13 cellular contexts compared by ENCODE assay signal in genomic region chr2:208134928-208135586, GRCh38. TPM values are rescaled to one million over a fixed set of nuclear protein-coding genes. Genes with fewer than 3 reads are reported as not detected.
A peak's percentile ranks its signal among the peaks of the same experiment; 100 is the strongest.
DNase-seq lines count a peak whose midpoint lies in the region; ATAC-seq and TF ChIP-seq lines count a peak whose summit lies in the region.
"Had no signal": no experiment of that assay in that cellular context is flagged by ENCODE, and none has a peak within 500 bp of the region (broad histone marks: within the 10 kb centered on the region; RNA-seq: fewer than 3 reads in every experiment).

No MANE protein-coding gene starts in this region.

- no peak for TF ChIP-seq CTCF in natural killer cell (IDR thresholded peaks at IDR 0.05)

- H3K4me3 Mint-ChIP-seq in natural killer cell, result peak overlapping the region; percentile 13

- H3K9me3 Mint-ChIP-seq in natural killer cell, result no peaks in the 10 kb centered on the region

- ATAC-seq in HG02938 (IDR thresholded peaks at IDR 0.05; ENCODE audit: unreplicated experiment) (peak; percentile 53), natural killer cell (peak; percentile 55 to 77 (median 66)), GM18519 (IDR thresholded peaks at IDR 0.05; ENCODE audit: low FRiP score, unreplicated experiment) (no peak)
- ATAC-seq: A549 had no signal

- intact Hi-C loops in natural killer cell (cut with micrococcal nuclease), result no loop called here

- peak overlapping the region in 1 of 2 donors; percentile 65 for H3K27ac Mint-ChIP-seq in natural killer cell

- H3K36me3 Mint-ChIP-seq in natural killer cell, result no peaks in the 10 kb centered on the region

- peak; percentile 19 for DNase-seq in NCI-H82 (lab: John Stamatoyannopoulos, UW)
- no peak for DNase-seq in NCI-H82 treated with DMSO at 0.1 percent for 48 hours (lab: John Stamatoyannopoulos, UW; ENCODE audit: unreplicated experiment)
- peak; percentile 60 for DNase-seq in SKM-1 treated with dmso at 0.1 percent for 144 hours (lab: John Stamatoyannopoulos, UW; ENCODE audit: unreplicated experiment)
- DNase-seq in natural killer cell, result no peak
- DNase-seq in ecto neural progenitor cell (ENCODE audit: low spot score), result no peak
- no peak for DNase-seq in kidney tubule cell (ENCODE audit: low spot score)
- DNase-seq: caudate nucleus, NCI-H146, Right ventricle myocardium superior, tibial artery had no signal

- peaks cover 12% of the 10 kb centered on the region in 2 donors for H3K4me1 Mint-ChIP-seq in natural killer cell

- H3K27me3 Mint-ChIP-seq in natural killer cell (ENCODE audit: low read depth in 2 of 2), result no peaks in the 10 kb centered on the region

RNA-seq across cellular contexts. Expression of gene CRYGC, which starts 5.4 kb away (rescaled TPM):
- not detected for total RNA-seq in natural killer cell
- total RNA-seq: Right ventricle myocardium superior had no signal

RNA-seq across cellular contexts. Expression of gene CRYGD, which starts 10.7 kb away (rescaled TPM):
- not detected for total RNA-seq in natural killer cell
- total RNA-seq: Right ventricle myocardium superior had no signal

RNA-seq across cellular contexts. Expression of gene CRYGB, which starts 10.9 kb away (rescaled TPM):
- not detected for total RNA-seq in natural killer cell
- total RNA-seq: Right ventricle myocardium superior had no signal

RNA-seq across cellular contexts. Expression of gene CRYGA, which starts 28.3 kb away (rescaled TPM):
- not detected for total RNA-seq in natural killer cell
- total RNA-seq: Right ventricle myocardium superior had no signal

RNA-seq across cellular contexts. Expression of gene C2orf80, which starts 54.8 kb away (rescaled TPM):
- total RNA-seq in natural killer cell, result not detected
- total RNA-seq: Right ventricle myocardium superior had no signal

Comparison
In these comparisons a context has a peak if more than half of its experiments do, and no peak if none do; other contexts are left out.
1. DNase-seq: peak in NCI-H82 (single experiment) and SKM-1 treated with dmso at 0.1 percent for 144 hours (single experiment); none in NCI-H82 treated with DMSO at 0.1 percent for 48 hours (single experiment), natural killer cell (single experiment), ecto neural progenitor cell (single experiment) and kidney tubule cell (single experiment).